In the genomic region with DNA sequence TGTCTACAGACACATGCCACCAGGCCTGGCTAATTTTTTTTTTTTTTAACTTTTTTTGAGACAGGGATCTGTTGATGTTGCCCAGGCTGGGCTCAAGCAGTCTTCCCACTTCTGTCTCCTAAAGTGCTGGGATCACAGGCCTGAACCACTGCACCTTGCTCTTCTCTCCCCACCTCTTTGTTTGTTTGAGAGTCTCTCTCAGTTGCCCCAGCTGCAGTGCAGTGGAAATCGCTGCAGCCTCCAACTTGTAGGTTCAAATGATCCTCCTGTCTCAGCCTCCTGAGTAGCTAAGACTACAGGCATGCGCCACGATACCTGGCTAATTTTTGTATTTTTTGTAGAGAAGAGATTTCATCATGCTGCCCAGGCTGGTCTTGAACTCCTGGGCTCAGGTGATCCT, we compare ENCODE assay signal across 25 cellular contexts.
"Had no signal": no experiment of that assay in that cellular context is flagged by ENCODE, and none has a peak within 500 bp of the region (broad histone marks: within the 10 kb centered on the region; RNA-seq: fewer than 3 reads in every experiment).

No MANE protein-coding gene starts in this region.

- H3K9me3 Mint-ChIP-seq: activated T-cell treated with anti-CD3 and anti-CD28 coated beads, Interleukin-2, amount 50 U/mL, for 4 hours; T-helper 1 cell treated with Interleukin-12 subunit alpha and Interleukin-12 subunit beta and Interleukin-4 antibody, amounts not matched to agents 30 μg/mL and 1 μg/mL, for 36 hours had no signal

- H3K4me2 ChIP-seq: KMS-11 had no signal

- ATAC-seq: activated CD8-positive, alpha-beta T cell treated with anti-CD3 and anti-CD28 coated beads, Interleukin-2, amount 10 ng/mL, durations not matched to agents 7 days and 5 days; activated T-cell treated with anti-CD3 and anti-CD28 coated beads, Interleukin-2, amount 50 U/mL, for 4 hours; PC-3 had no signal

- H3K9ac ChIP-seq: KMS-11 had no signal

- H3K27ac ChIP-seq: brain microvascular endothelial cell, KMS-11, SJSA1 had no signal

- H3K36me3 Mint-ChIP-seq: activated naive CD8-positive, alpha-beta T cell had no signal

- H3K27me3 Mint-ChIP-seq: activated naive CD8-positive, alpha-beta T cell had no signal

- DNase-seq: activated CD4-positive, alpha-beta T cell treated with anti-CD3 and anti-CD28 coated beads for 48 hours; activated CD4-positive, alpha-beta T cell treated with anti-CD3 and anti-CD28 coated beads, Interleukin-2, amount 50 U/mL, for 4 hours; activated CD4-positive, CD25-positive, alpha-beta regulatory T cell treated with anti-CD3 and anti-CD28 coated beads, Interleukin-2, amount 50 U/mL, for 72 hours; activated CD8-positive, alpha-beta T cell treated with anti-CD3 and anti-CD28 coated beads, Interleukin-2, amount 10 ng/mL, durations not matched to agents 7 days and 5 days; activated effector memory CD4-positive, alpha-beta T cell treated with anti-CD3 and anti-CD28 coated beads, Interleukin-2, amount 50 U/mL, for 16 hours; activated naive CD4-positive, alpha-beta T cell treated with Interleukin-2 at 50 U/mL for 16 hours; activated T-cell treated with anti-CD3 and anti-CD28 coated beads, Interleukin-2, amount 50 U/mL, for 4 hours; amygdala; brain microvascular endothelial cell; MV-4-11; NCI-H1092 treated with DMSO at 0.1 percent for 48 hours; NCI-H1417 treated with DMSO at 0.1 percent for 48 hours; NCI-H1694; NCI-H2029 treated with DMSO at 0.1 percent for 48 hours; NCI-H345; NCI-H510A; NCI-H526 treated with DMSO at 0.1 percent for 48 hours; NK-92 treated with Interleukin-12 subunit alpha and Interleukin-12 subunit beta, amount 100 ng/mL, for 24 hours; PC-3; SHP77 had no signal

- H3K9me3 ChIP-seq: SJSA1 had no signal

- H3K4me3 Mint-ChIP-seq: activated CD8-positive, alpha-beta T cell treated with anti-CD3 and anti-CD28 coated beads, Interleukin-2, amount 10 ng/mL, durations not matched to agents 7 days and 5 days; activated naive CD8-positive, alpha-beta T cell; activated T-cell treated with anti-CD3 and anti-CD28 coated beads, Interleukin-2, amount 50 U/mL, for 4 hours; T-helper 1 cell treated with Interleukin-12 subunit alpha and Interleukin-12 subunit beta and Interleukin-4 antibody, amounts not matched to agents 30 μg/mL and 1 μg/mL, for 36 hours had no signal

- H3K4me3 ChIP-seq: cardiac muscle cell, SJSA1 had no signal

- H3K36me3 ChIP-seq: brain microvascular endothelial cell, cardiac muscle cell, SJSA1 had no signal

- H3K27me3 ChIP-seq: brain microvascular endothelial cell, cardiac muscle cell, SJSA1 had no signal

- H3K27ac Mint-ChIP-seq: activated CD8-positive, alpha-beta T cell treated with anti-CD3 and anti-CD28 coated beads, Interleukin-2, amount 10 ng/mL, durations not matched to agents 7 days and 5 days; activated naive CD8-positive, alpha-beta T cell; T-helper 1 cell treated with Interleukin-12 subunit alpha and Interleukin-12 subunit beta and Interleukin-4 antibody, amounts not matched to agents 30 μg/mL and 1 μg/mL, for 36 hours had no signal
